14 cellular contexts compared by ENCODE assay signal in genomic region chr11:1349074-1349931, GRCh38.
"Had no signal": no experiment of that assay in that cellular context is flagged by ENCODE, and none has a peak within 500 bp of the region (broad histone marks: within the 10 kb centered on the region; RNA-seq: fewer than 3 reads in every experiment).

No MANE protein-coding gene starts in this region.

- H3K9me3 ChIP-seq: left ventricle myocardium inferior, transverse colon had no signal

- ATAC-seq: activated CD8-positive, alpha-beta memory T cell treated with anti-CD3 and anti-CD28 coated beads, Interleukin-2, amount 10 ng/mL, durations not matched to agents 7 days and 5 days; right cardiac atrium; stimulated activated memory B cell treated with anti-CD40 and anti-IgM and Interleukin-4, amounts not matched to agents 10 μg/mL and 1 μg/mL and 100 μg/mL, for 72 hours; T-helper 17 cell had no signal

- H3K36me3 ChIP-seq: brain microvascular endothelial cell, left ventricle myocardium inferior, transverse colon had no signal

- H3K27me3 ChIP-seq: brain microvascular endothelial cell had no signal

- H3K4me3 ChIP-seq: left ventricle myocardium inferior, transverse colon had no signal

- H3K27ac ChIP-seq: brain microvascular endothelial cell, left ventricle myocardium inferior, transverse colon had no signal

- DNase-seq: activated CD4-positive, alpha-beta T cell treated with anti-CD3 and anti-CD28 coated beads, Interleukin-2, amount 50 U/mL, for 4 hours; activated CD8-positive, alpha-beta memory T cell treated with anti-CD3 and anti-CD28 coated beads, Interleukin-2, amount 10 ng/mL, durations not matched to agents 7 days and 5 days; activated gamma-delta T cell; activated T-cell treated with anti-CD3 and anti-CD28 coated beads, Interleukin-2, amount 50 U/mL, for 24 hours; brain microvascular endothelial cell; cerebellar nuclear complex; dermis blood vessel endothelial cell; left ventricle myocardium inferior; mesenchymal stem cell; right cardiac atrium; stimulated activated CD4-positive, alpha-beta T cell treated with anti-CD3 and anti-CD28 coated beads, Interleukin-1b, Interleukin-23, amount 100 ng/mL, for 48 hours; T-helper 17 cell; transverse colon had no signal

- H3K4me1 ChIP-seq: left ventricle myocardium inferior, transverse colon had no signal
